ENCODE assay signal across 32 cellular contexts in genomic region chr17:58637011-58637570, GRCh38. TPM values are rescaled to one million over a fixed set of nuclear protein-coding genes. Genes with fewer than 3 reads are reported as not detected.
"Had no signal": no experiment of that assay in that cellular context is flagged by ENCODE, and none has a peak within 500 bp of the region (broad histone marks: within the 10 kb centered on the region; RNA-seq: fewer than 3 reads in every experiment).

No MANE protein-coding gene starts in this region.

- H3K27ac Mint-ChIP-seq: activated CD4-positive, alpha-beta memory T cell treated with anti-CD3 and anti-CD28 coated beads for 36 hours; activated CD4-positive, alpha-beta T cell treated with anti-CD3 and anti-CD28 coated beads for 36 hours; activated CD4-positive, alpha-beta T cell treated with anti-CD3 and anti-CD28 coated beads, Interleukin-2, amount 10 ng/mL, durations not matched to agents 24 days and 14 days; activated CD8-positive, alpha-beta memory T cell treated with anti-CD3 and anti-CD28 coated beads, Interleukin-2, amount 10 ng/mL, durations not matched to agents 7 days and 5 days; activated CD8-positive, alpha-beta T cell treated with anti-CD3 and anti-CD28 coated beads, Interleukin-2, amount 10 ng/mL, durations not matched to agents 7 days and 5 days; activated naive CD4-positive, alpha-beta T cell treated with anti-CD3 and anti-CD28 coated beads for 36 hours; activated naive CD4-positive, alpha-beta T cell treated with anti-CD3 and anti-CD28 coated beads, Interleukin-2, amount 50 U/mL, for 24 hours; activated naive CD8-positive, alpha-beta T cell treated with anti-CD3 and anti-CD28 coated beads, Interleukin-2, amount 10 ng/mL, durations not matched to agents 7 days and 5 days; activated T-helper 1 cell treated with anti-CD3 and anti-CD28 coated beads, Interleukin-12 subunit alpha, Interleukin-12 subunit beta, Interleukin-2, Interleukin-4 antibody, amounts not matched to agents 30 ng/mL and 10 ng/mL and 1 ng/mL, durations not matched to agents 14 hours and 24 hours and 36 hours; activated T-helper 2 cell treated with anti-CD3 and anti-CD28 coated beads, Interferon-gamma antibody, Interleukin-2, Interleukin-4, amounts not matched to agents 10 μg/mL and 5 μg/mL and 100 μg/mL, durations not matched to agents 14 hours and 24 hours and 36 hours; dendritic cell treated with granulocyte-macrophage colony-stimulating factor and Interleukin-4, amounts not matched to agents 40 ng/mL and 50 ng/mL, for 4 days; endodermal cell had no signal

- ATAC-seq: activated CD4-positive, alpha-beta T cell treated with anti-CD3 and anti-CD28 coated beads for 36 hours; activated CD8-positive, alpha-beta memory T cell treated with anti-CD3 and anti-CD28 coated beads, Interleukin-2, amount 10 ng/mL, durations not matched to agents 7 days and 5 days; activated CD8-positive, alpha-beta T cell treated with anti-CD3 and anti-CD28 coated beads, Interleukin-2, amount 10 ng/mL, durations not matched to agents 7 days and 5 days; foreskin keratinocyte; gastrocnemius medialis; heart right ventricle had no signal

- H3K9me3 Mint-ChIP-seq: activated CD4-positive, alpha-beta memory T cell treated with anti-CD3 and anti-CD28 coated beads for 36 hours; activated CD4-positive, alpha-beta T cell treated with anti-CD3 and anti-CD28 coated beads, Interleukin-2, amount 10 ng/mL, durations not matched to agents 24 days and 14 days; activated naive CD4-positive, alpha-beta T cell treated with anti-CD3 and anti-CD28 coated beads for 36 hours; activated naive CD4-positive, alpha-beta T cell treated with anti-CD3 and anti-CD28 coated beads, Interleukin-2, amount 50 U/mL, for 24 hours; activated naive CD8-positive, alpha-beta T cell treated with anti-CD3 and anti-CD28 coated beads, Interleukin-2, amount 10 ng/mL, durations not matched to agents 7 days and 5 days; activated T-helper 1 cell treated with anti-CD3 and anti-CD28 coated beads, Interleukin-12 subunit alpha, Interleukin-12 subunit beta, Interleukin-2, Interleukin-4 antibody, amounts not matched to agents 30 ng/mL and 10 ng/mL and 1 ng/mL, durations not matched to agents 14 hours and 24 hours and 36 hours; activated T-helper 2 cell treated with anti-CD3 and anti-CD28 coated beads, Interferon-gamma antibody, Interleukin-2, Interleukin-4, amounts not matched to agents 10 μg/mL and 5 μg/mL and 100 μg/mL, durations not matched to agents 14 hours and 24 hours and 36 hours; central memory CD8-positive, alpha-beta T cell; dendritic cell treated with granulocyte-macrophage colony-stimulating factor and Interleukin-4, amounts not matched to agents 40 ng/mL and 50 ng/mL, for 4 days; endodermal cell had no signal

- H3K4me1 Mint-ChIP-seq: activated naive CD4-positive, alpha-beta T cell treated with anti-CD3 and anti-CD28 coated beads, Interleukin-2, amount 50 U/mL, for 24 hours; central memory CD8-positive, alpha-beta T cell had no signal

- H3K27me3 Mint-ChIP-seq: activated CD4-positive, alpha-beta memory T cell treated with anti-CD3 and anti-CD28 coated beads for 36 hours; activated CD4-positive, alpha-beta T cell treated with anti-CD3 and anti-CD28 coated beads for 36 hours; activated naive CD4-positive, alpha-beta T cell treated with anti-CD3 and anti-CD28 coated beads, Interleukin-2, amount 50 U/mL, for 24 hours; activated naive CD8-positive, alpha-beta T cell treated with anti-CD3 and anti-CD28 coated beads, Interleukin-2, amount 10 ng/mL, durations not matched to agents 7 days and 5 days; central memory CD8-positive, alpha-beta T cell had no signal

- H3K4me1 ChIP-seq: gastrocnemius medialis had no signal

- H3K27ac ChIP-seq: brain microvascular endothelial cell, coronary artery, dorsolateral prefrontal cortex, esophagus muscularis mucosa, foreskin keratinocyte, gastrocnemius medialis, heart right ventricle had no signal

- DNase-seq: activated CD4-positive, alpha-beta memory T cell treated with anti-CD3 and anti-CD28 coated beads for 36 hours; activated CD4-positive, alpha-beta T cell treated with anti-CD3 and anti-CD28 coated beads for 36 hours; activated CD4-positive, alpha-beta T cell treated with anti-CD3 and anti-CD28 coated beads, Interleukin-2, amount 10 ng/mL, durations not matched to agents 24 days and 14 days; activated CD4-positive, CD25-positive, alpha-beta regulatory T cell; activated CD4-positive, CD25-positive, alpha-beta regulatory T cell treated with anti-CD3 and anti-CD28 coated beads, Interleukin-2, amount 50 U/mL, for 72 hours; activated CD8-positive, alpha-beta memory T cell treated with anti-CD3 and anti-CD28 coated beads, Interleukin-2, amount 10 ng/mL, durations not matched to agents 7 days and 5 days; activated CD8-positive, alpha-beta memory T cell treated with anti-CD3 and anti-CD28 coated beads, Interleukin-2, amount 50 U/mL, for 4 hours; activated CD8-positive, alpha-beta T cell treated with anti-CD3 and anti-CD28 coated beads, Interleukin-2, amount 10 ng/mL, durations not matched to agents 7 days and 5 days; activated effector memory CD4-positive, alpha-beta T cell treated with anti-CD3 and anti-CD28 coated beads, Interleukin-2, amount 50 U/mL, for 16 hours; activated naive CD4-positive, alpha-beta T cell treated with anti-CD3 and anti-CD28 coated beads for 36 hours; activated naive CD8-positive, alpha-beta T cell treated with anti-CD3 and anti-CD28 coated beads, Interleukin-2, amount 10 ng/mL, durations not matched to agents 7 days and 5 days; activated T-cell treated with anti-CD3 and anti-CD28 coated beads, Interleukin-2, amount 50 U/mL, for 1 hour; activated T-cell treated with anti-CD3 and anti-CD28 coated beads, Interleukin-2, amount 50 U/mL, for 48 hours; amniotic stem cell; anterior cingulate cortex; brain microvascular endothelial cell; dorsolateral prefrontal cortex; effector memory CD4-positive, alpha-beta T cell; endodermal cell; foreskin keratinocyte; gastrocnemius medialis; heart right ventricle; T-helper 2 cell had no signal

- H3K4me3 ChIP-seq: coronary artery, dorsolateral prefrontal cortex, esophagus muscularis mucosa, gastrocnemius medialis, heart right ventricle had no signal

- H3K4me3 Mint-ChIP-seq: activated CD4-positive, alpha-beta memory T cell treated with anti-CD3 and anti-CD28 coated beads for 36 hours; activated CD4-positive, alpha-beta T cell treated with anti-CD3 and anti-CD28 coated beads for 36 hours; activated CD4-positive, alpha-beta T cell treated with anti-CD3 and anti-CD28 coated beads, Interleukin-2, amount 10 ng/mL, durations not matched to agents 24 days and 14 days; activated CD8-positive, alpha-beta memory T cell treated with anti-CD3 and anti-CD28 coated beads, Interleukin-2, amount 10 ng/mL, durations not matched to agents 7 days and 5 days; activated CD8-positive, alpha-beta T cell treated with anti-CD3 and anti-CD28 coated beads, Interleukin-2, amount 10 ng/mL, durations not matched to agents 7 days and 5 days; activated naive CD4-positive, alpha-beta T cell treated with anti-CD3 and anti-CD28 coated beads for 36 hours; activated naive CD4-positive, alpha-beta T cell treated with anti-CD3 and anti-CD28 coated beads, Interleukin-2, amount 50 U/mL, for 24 hours; activated naive CD8-positive, alpha-beta T cell treated with anti-CD3 and anti-CD28 coated beads, Interleukin-2, amount 10 ng/mL, durations not matched to agents 7 days and 5 days; activated T-helper 1 cell treated with anti-CD3 and anti-CD28 coated beads, Interleukin-12 subunit alpha, Interleukin-12 subunit beta, Interleukin-2, Interleukin-4 antibody, amounts not matched to agents 30 ng/mL and 10 ng/mL and 1 ng/mL, durations not matched to agents 14 hours and 24 hours and 36 hours; central memory CD8-positive, alpha-beta T cell; dendritic cell treated with granulocyte-macrophage colony-stimulating factor and Interleukin-4, amounts not matched to agents 40 ng/mL and 50 ng/mL, for 4 days; endodermal cell had no signal

- H3K27me3 ChIP-seq: brain microvascular endothelial cell, dorsolateral prefrontal cortex, esophagus muscularis mucosa, gastrocnemius medialis, heart right ventricle had no signal

- H3K9me3 ChIP-seq: esophagus muscularis mucosa, gastrocnemius medialis, heart right ventricle had no signal

- H3K36me3 Mint-ChIP-seq: activated CD4-positive, alpha-beta memory T cell treated with anti-CD3 and anti-CD28 coated beads for 36 hours; activated CD8-positive, alpha-beta memory T cell treated with anti-CD3 and anti-CD28 coated beads, Interleukin-2, amount 10 ng/mL, durations not matched to agents 7 days and 5 days; activated naive CD4-positive, alpha-beta T cell treated with anti-CD3 and anti-CD28 coated beads, Interleukin-2, amount 50 U/mL, for 24 hours had no signal

- H3K36me3 ChIP-seq: brain microvascular endothelial cell, esophagus muscularis mucosa, gastrocnemius medialis, heart right ventricle had no signal

RNA-seq across cellular contexts. Expression of gene TEX14, which starts 54.8 kb away (rescaled TPM):
- total RNA-seq: bronchial epithelial cell, gastrocnemius medialis, glomerular endothelial cell had no signal
- polyA plus RNA-seq: foreskin keratinocyte had no signal
